Comparison of ENCODE assay signal across 1 cellular context in genomic region chr13:48422003-48422402, GRCh38. TPM values are rescaled to one million over a fixed set of nuclear protein-coding genes. Genes with fewer than 3 reads are reported as not detected.
"Had no signal": no experiment of that assay in that cellular context is flagged by ENCODE, and none has a peak within 500 bp of the region (broad histone marks: within the 10 kb centered on the region; RNA-seq: fewer than 3 reads in every experiment).

No MANE protein-coding gene starts in this region.

RNA-seq across cellular contexts. Expression of gene LPAR6, which starts 9.1 kb away (rescaled TPM):
- total RNA-seq: OCI-LY7 had no signal
